In genomic region chr4:10096201-10096975, GRCh38 we compare ENCODE assay signal across 8 cellular contexts.
DNase-seq lines count a peak whose midpoint lies in the region; ATAC-seq and TF ChIP-seq lines count a peak whose summit lies in the region.

No MANE protein-coding gene starts in this region.

- no peaks in the 10 kb centered on the region for H3K9me3 ChIP-seq in mucosa of stomach (ENCODE audit: control insufficient read depth, low read length)

- peaks cover 98% of the 10 kb centered on the region for H3K4me1 Mint-ChIP-seq in dendritic cell treated with granulocyte-macrophage colony-stimulating factor and Interleukin-4, amounts not matched to agents 40 ng/mL and 50 ng/mL, for 4 days (ENCODE audit: low read depth)

- peaks cover 99% of the 10 kb centered on the region for H3K36me3 Mint-ChIP-seq in dendritic cell treated with granulocyte-macrophage colony-stimulating factor and Interleukin-4, amounts not matched to agents 40 ng/mL and 50 ng/mL, for 4 days (ENCODE audit: low read depth)

- H3K27me3 Mint-ChIP-seq in dendritic cell treated with granulocyte-macrophage colony-stimulating factor and Interleukin-4, amounts not matched to agents 40 ng/mL and 50 ng/mL, for 4 days = no peaks in the 10 kb centered on the region

- DNase-seq in AG09319 (ENCODE audit: extremely low read depth, low read depth) (peak; percentile 66), HS-5 (ENCODE audit: low read depth) (peak; percentile 75), NCI-H510A (lab: John Stamatoyannopoulos, UW) (no peak)
- DNase-seq in activated CD4-positive, alpha-beta T cell treated with anti-CD3 and anti-CD28 coated beads, Interleukin-2, amount 50 U/mL, for 48 hours = peak; percentile 82 to 86
- peak; percentile 69 to 90 for DNase-seq in stimulated activated CD8-positive, alpha-beta memory T cell treated with anti-CD3 and anti-CD28 coated beads, Interleukin-7, amount 100 ng/mL, for 48 hours (ENCODE audit: extremely low read depth in 1 of 2, low read depth in 1 of 2)

- intact Hi-C loops in dendritic cell treated with granulocyte-macrophage colony-stimulating factor and Interleukin-4, amounts not matched to agents 40 ng/mL and 50 ng/mL, for 4 days (cut with micrococcal nuclease) = loop anchor here (1.0 kb wide), 1 partner anchor 20 kb away; the partner anchor contains the start of gene WDR1

- peak overlapping the region; percentile 6 for H3K4me3 Mint-ChIP-seq in dendritic cell treated with granulocyte-macrophage colony-stimulating factor and Interleukin-4, amounts not matched to agents 40 ng/mL and 50 ng/mL, for 4 days

- no peaks in the 10 kb centered on the region for H3K27me3 ChIP-seq in mucosa of stomach (ENCODE audit: control insufficient read depth, insufficient read depth, low read length)

- H3K27ac Mint-ChIP-seq in dendritic cell treated with granulocyte-macrophage colony-stimulating factor and Interleukin-4, amounts not matched to agents 40 ng/mL and 50 ng/mL, for 4 days = peak overlapping the region; percentile 93

- no peaks in the 10 kb centered on the region for H3K9me3 Mint-ChIP-seq in dendritic cell treated with granulocyte-macrophage colony-stimulating factor and Interleukin-4, amounts not matched to agents 40 ng/mL and 50 ng/mL, for 4 days

- peaks cover 57% of the 10 kb centered on the region for H3K36me3 ChIP-seq in mucosa of stomach (ENCODE audit: control insufficient read depth, insufficient read depth, low read length)

- peaks cover 56% of the 10 kb centered on the region for H3K4me1 ChIP-seq in mucosa of stomach (ENCODE audit: control insufficient read depth, insufficient read depth, low read length)

- peak overlapping the region; percentile 58 for H3K9ac ChIP-seq in mucosa of stomach (ENCODE audit: low read length)

- H3K4me3 ChIP-seq in mucosa of stomach (ENCODE audit: low read length) = no peak overlapping the region

- peak; percentile 78 for ATAC-seq in GM21360 (IDR thresholded peaks at IDR 0.05; ENCODE audit: unreplicated experiment)

- TF ChIP-seq CTCF in AG09319 (IDR thresholded peaks at IDR 0.05; ENCODE audit: low read depth, low read length) = no peak
